Comparison of ENCODE assay signal across 21 cellular contexts in the genomic region with DNA sequence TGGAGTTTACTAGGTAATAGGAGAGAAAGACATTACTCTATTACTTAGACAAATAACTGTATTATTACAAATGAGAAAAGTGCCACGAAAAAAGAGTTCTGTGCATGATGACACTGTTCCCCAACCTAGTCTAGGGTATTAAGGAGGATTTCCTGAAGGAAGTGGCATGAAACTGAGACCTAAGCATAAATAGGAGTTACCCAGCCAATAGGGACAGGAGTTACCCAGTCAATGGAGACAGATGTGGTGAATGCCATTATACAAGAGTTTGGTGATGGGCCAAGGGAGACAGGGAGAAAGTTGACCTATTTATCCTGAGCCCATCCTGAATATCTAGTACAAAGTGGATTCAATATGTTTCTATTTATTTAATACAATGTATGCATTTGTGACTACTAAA.
DNase-seq lines count a peak whose midpoint lies in the region; ATAC-seq and TF ChIP-seq lines count a peak whose summit lies in the region.
"Had no signal": no experiment of that assay in that cellular context is flagged by ENCODE, and none has a peak within 500 bp of the region (broad histone marks: within the 10 kb centered on the region; RNA-seq: fewer than 3 reads in every experiment).

No MANE protein-coding gene starts in this region.

- WGBS in esophagus muscularis mucosa: 50% methylated on average over 1 of the region's 1 CpG

- ATAC-seq in PC-3: no peak
- ATAC-seq: Panc1, T-cell had no signal

- TF ChIP-seq EP300 in esophagus muscularis mucosa (IDR thresholded peaks at IDR 0.05): no peak

- H3K79me2 ChIP-seq in PC-3 (ENCODE audit: low read length) (no peaks in the 10 kb centered on the region), osteoblast (ENCODE audit: insufficient read depth, low read length) (no peaks in the 10 kb centered on the region)

- H3K9me2 ChIP-seq in PC-3 (replicated peaks; ENCODE audit: low read length): no peaks in the 10 kb centered on the region

- peaks cover 3% of the 10 kb centered on the region for H3F3A ChIP-seq in PC-3 (ENCODE audit: low read length, unreplicated experiment)

- H3K9me3 ChIP-seq in A673 (ENCODE audit: low read depth, low read length, poor library complexity, severe bottlenecking): no peaks in the 10 kb centered on the region
- no peaks in the 10 kb centered on the region for H3K9me3 ChIP-seq in PC-3 (ENCODE audit: low read length)
- H3K9me3 ChIP-seq in osteoblast (ENCODE audit: low read depth, low read length): no peaks in the 10 kb centered on the region
- H3K9me3 ChIP-seq in esophagus muscularis mucosa: no peaks in the 10 kb centered on the region
- no peaks in the 10 kb centered on the region for H3K9me3 ChIP-seq in effector memory CD4-positive, alpha-beta T cell (ENCODE audit: control insufficient read depth, low read length)

- H2AFZ ChIP-seq in PC-3 (ENCODE audit: low read length) (peak overlapping the region; percentile 61), osteoblast (ENCODE audit: low read length) (peak overlapping the region; percentile 30)

- H3K27me3 ChIP-seq in A673 (replicated peaks; ENCODE audit: insufficient read depth, low read depth, low read length, poor library complexity) (no peaks in the 10 kb centered on the region), PC-3 (ENCODE audit: low read length) (no peaks in the 10 kb centered on the region), osteoblast (ENCODE audit: insufficient read depth, low read length) (no peaks in the 10 kb centered on the region), esophagus muscularis mucosa (no peaks in the 10 kb centered on the region)
- no peaks in the 10 kb centered on the region for H3K27me3 ChIP-seq in effector memory CD4-positive, alpha-beta T cell (replicated peaks; ENCODE audit: control insufficient read depth, insufficient read depth, low read length, poor library complexity, severe bottlenecking)

- H3K4me1 ChIP-seq in A673 (ENCODE audit: insufficient read depth, low read length, poor library complexity, severe bottlenecking) (peaks cover 18% of the 10 kb centered on the region), PC-3 (ENCODE audit: insufficient read depth, low read length) (peaks cover 19% of the 10 kb centered on the region), osteoblast (ENCODE audit: insufficient read depth, low read length) (peaks cover 20% of the 10 kb centered on the region), esophagus muscularis mucosa (peaks cover 0 to 23% (median 14%) of the 10 kb centered on the region in 4 donors)
- H3K4me1 ChIP-seq in effector memory CD4-positive, alpha-beta T cell (ENCODE audit: control insufficient read depth, insufficient read depth, low read length, poor library complexity, severe bottlenecking): no peaks in the 10 kb centered on the region

- H3K27ac ChIP-seq in A673 (ENCODE audit: low read depth, low read length, poor library complexity, severe bottlenecking) (peak overlapping the region; percentile 46), C4-2B (peak overlapping the region; percentile 41; the same call in 1 of the 2 replicates), PC-3 (ENCODE audit: low read length) (peak overlapping the region; percentile 76), osteoblast (ENCODE audit: low read depth, low read length) (peak overlapping the region; percentile 59), esophagus muscularis mucosa (replicated peaks in 1 of 4) (no peak overlapping the region)
- H3K27ac ChIP-seq in effector memory CD4-positive, alpha-beta T cell (ENCODE audit: insufficient read depth, low read length, poor library complexity, severe bottlenecking): no peak overlapping the region
- H3K27ac ChIP-seq: RWPE1 had no signal

- no peak for TF ChIP-seq POLR2A in esophagus muscularis mucosa (IDR thresholded peaks at IDR 0.05; ENCODE audit: low read depth)

- POLR2A ChIA-PET in A673 (lab: Charles Lee; ENCODE audit: low non-redundant PET) (no interaction called here), PC-3 (lab: Charles Lee; ENCODE audit: unreplicated experiment) (no interaction called here)

- no peak for TF ChIP-seq CTCF in A673 (conservative IDR thresholded peaks at IDR 0.05; ENCODE audit: low read depth, low read length)
- TF ChIP-seq CTCF in C4-2B (conservative IDR thresholded peaks at IDR 0.05): no peak
- TF ChIP-seq CTCF in PC-3 (conservative IDR thresholded peaks at IDR 0.05; ENCODE audit: low read depth, low read length): no peak
- no peak for TF ChIP-seq CTCF in osteoblast (IDR thresholded peaks at IDR 0.05; ENCODE audit: extremely low read depth, low read depth, low read length)
- TF ChIP-seq CTCF in GM20000 (IDR thresholded peaks at IDR 0.05; ENCODE audit: extremely low read depth, missing control alignments): no peak
- TF ChIP-seq CTCF in esophagus muscularis mucosa (IDR thresholded peaks at IDR 0.05): no peak

- H3K4me2 ChIP-seq in PC-3 (ENCODE audit: low read length) (peak overlapping the region; percentile 71; the same call in 1 of the 2 replicates), osteoblast (ENCODE audit: insufficient read depth, low read length) (peak overlapping the region; percentile 72)

- H3K4me3 ChIP-seq in A673 (ENCODE audit: low read depth, low read length, poor library complexity, severe bottlenecking): no peak overlapping the region
- H3K4me3 ChIP-seq in PC-3 (ENCODE audit: low read length): peak overlapping the region; percentile 33; the same call in 1 of the 2 replicates
- no peak overlapping the region for H3K4me3 ChIP-seq in osteoblast (ENCODE audit: insufficient read depth, low read length)
- H3K4me3 ChIP-seq in esophagus muscularis mucosa: no peak overlapping the region
- H3K4me3 ChIP-seq in effector memory CD4-positive, alpha-beta T cell (ENCODE audit: insufficient read depth, low read depth, low read length, poor library complexity, severe bottlenecking): no peak overlapping the region

- BruUV-seq in A673 (replicated peaks; lab: Mats Ljungman, UMichigan): no TSS peak
- no TSS peak for BruUV-seq in PC-3 (replicated peaks; lab: Mats Ljungman, UMichigan)

- peak; percentile 54 for DNase-seq in A673 (ENCODE audit: low spot score)
- DNase-seq in PC-3: no peak
- no peak for DNase-seq in osteoblast (ENCODE audit: insufficient read length, low spot score, missing footprints)
- DNase-seq in GM20000 (ENCODE audit: low spot score): no peak
- no peak for DNase-seq in esophagus muscularis mucosa (ENCODE audit: extremely low spot score)
- no peak for DNase-seq in effector memory CD4-positive, alpha-beta T cell
- DNase-seq: CD4-positive, alpha-beta T cell; HCEC 1CT; KBM-7; NCI-H1092; NCI-H1417 treated with DMSO at 0.1 percent for 48 hours; NCI-H187; NCI-H2081 treated with DMSO at 0.1 percent for 48 hours; NCI-H524; NCI-H82; NK-92 treated with Interleukin-12 subunit alpha and Interleukin-12 subunit beta, amount 100 ng/mL, for 24 hours; SHP77; T-cell had no signal

- no peaks in the 10 kb centered on the region for H3K36me3 ChIP-seq in A673 (ENCODE audit: insufficient read depth, low read length, poor library complexity, severe bottlenecking)
- no peaks in the 10 kb centered on the region for H3K36me3 ChIP-seq in PC-3 (ENCODE audit: low read depth, low read length)
- no peaks in the 10 kb centered on the region for H3K36me3 ChIP-seq in osteoblast (ENCODE audit: insufficient read depth, low read length)
- H3K36me3 ChIP-seq in esophagus muscularis mucosa: no peaks in the 10 kb centered on the region
- H3K36me3 ChIP-seq in effector memory CD4-positive, alpha-beta T cell (ENCODE audit: control insufficient read depth, insufficient read depth, low read length): no peaks in the 10 kb centered on the region

- H4K20me1 ChIP-seq in PC-3 (ENCODE audit: low read length) (no peaks in the 10 kb centered on the region), osteoblast (ENCODE audit: insufficient read depth, low read length) (no peaks in the 10 kb centered on the region)

- peak overlapping the region; percentile 37; the same call in 1 of the 2 replicates for H3K9ac ChIP-seq in PC-3 (ENCODE audit: low read length)

- intact Hi-C loops in A673 (cut with micrococcal nuclease; ENCODE audit: unreplicated experiment) (no loop called here), PC-3 (cut with micrococcal nuclease) (no loop called here), esophagus muscularis mucosa (cut with DNase I) (no loop called here)

- CTCF ChIA-PET in A673 (lab: Charles Lee) (no interaction called here), PC-3 (lab: Charles Lee) (no interaction called here)

Comparison
In these comparisons a context has a peak if more than half of its experiments do, and no peak if none do; other contexts are left out.
1. H3K27ac ChIP-seq: peak in A673 (single experiment), C4-2B (single experiment), PC-3 (single experiment) and osteoblast (single experiment); none in esophagus muscularis mucosa (0 of 4) and effector memory CD4-positive, alpha-beta T cell (single experiment).